Comparison of ENCODE assay signal across 8 cellular contexts in the genomic region with DNA sequence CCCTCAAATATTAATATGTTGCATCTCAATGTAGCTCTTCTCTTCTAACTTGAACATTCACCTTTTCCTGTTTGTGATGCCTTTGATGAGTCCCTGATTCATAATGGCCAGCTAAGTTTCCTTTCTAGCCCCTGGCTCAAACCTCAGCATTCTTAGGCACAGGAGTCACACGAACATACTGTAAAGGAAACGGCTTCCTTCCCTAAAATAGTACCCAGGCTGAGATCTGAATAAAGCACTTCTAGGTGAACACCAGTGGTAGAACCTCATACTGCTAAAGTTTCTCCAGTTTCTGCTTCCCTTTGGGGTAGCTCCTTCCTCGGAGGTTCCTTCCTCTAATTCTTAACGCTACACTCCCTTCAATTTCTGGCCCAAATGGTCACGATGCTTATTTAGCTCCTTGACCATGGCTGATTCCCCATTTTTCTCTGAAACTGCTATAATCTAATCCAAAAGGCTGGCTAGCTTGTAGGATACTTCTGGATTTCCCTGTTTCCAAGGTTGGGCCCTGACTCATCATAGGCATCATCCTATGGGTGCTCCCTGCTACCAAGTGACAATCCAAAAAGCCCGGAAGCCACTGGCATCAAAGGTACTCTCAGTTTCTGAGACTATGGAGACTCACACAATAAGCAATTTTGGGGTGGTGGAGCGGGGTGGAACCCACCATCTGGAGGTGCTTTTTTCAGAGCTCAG. TPM values are rescaled to one million over a fixed set of nuclear protein-coding genes. Genes with fewer than 3 reads are reported as not detected.
A peak's percentile ranks its signal among the peaks of the same experiment; 100 is the strongest.
DNase-seq lines count a peak whose midpoint lies in the region; ATAC-seq, FAIRE-seq and TF ChIP-seq lines count a peak whose summit lies in the region.

No MANE protein-coding gene starts in this region.

- DNase-seq in stimulated activated naive CD8-positive, alpha-beta T cell treated with anti-CD3 and anti-CD28 coated beads, Interleukin-15, Interleukin-2, amounts not matched to agents 100 U/mL and 50 U/mL, for 24 hours: no peak
- no peak for DNase-seq in activated T-helper 2 cell treated with anti-CD3 and anti-CD28 coated beads, Interferon-gamma antibody, Interleukin-2, Interleukin-4, amounts not matched to agents 10 μg/mL and 5 μg/mL and 100 μg/mL, durations not matched to agents 14 hours and 24 hours and 36 hours (ENCODE audit: low spot score)
- DNase-seq in keratinocyte (ENCODE audit: low read depth, low spot score): no peak
- no peak for DNase-seq in aorta
- no peak for DNase-seq in NCI-H345 (lab: John Stamatoyannopoulos, UW)
- DNase-seq in G401 (ENCODE audit: low spot score): no peak

- H3K36me3 Mint-ChIP-seq in stimulated activated naive CD8-positive, alpha-beta T cell treated with anti-CD3 and anti-CD28 coated beads, Interleukin-15, Interleukin-2, amounts not matched to agents 100 ng/mL and 50 ng/mL, for 24 hours (ENCODE audit: low read depth): peaks cover 52% of the 10 kb centered on the region
- peaks cover 45% of the 10 kb centered on the region for H3K36me3 Mint-ChIP-seq in activated T-helper 2 cell treated with anti-CD3 and anti-CD28 coated beads, Interferon-gamma antibody, Interleukin-2, Interleukin-4, amounts not matched to agents 10 μg/mL and 5 μg/mL and 100 μg/mL, durations not matched to agents 14 hours and 24 hours and 36 hours (ENCODE audit: low read depth)

- peak overlapping the region; percentile 90 for H3K4me3 Mint-ChIP-seq in stimulated activated naive CD8-positive, alpha-beta T cell treated with anti-CD3 and anti-CD28 coated beads, Interleukin-15, Interleukin-2, amounts not matched to agents 100 ng/mL and 50 ng/mL, for 24 hours
- H3K4me3 Mint-ChIP-seq in activated T-helper 2 cell treated with anti-CD3 and anti-CD28 coated beads, Interferon-gamma antibody, Interleukin-2, Interleukin-4, amounts not matched to agents 10 μg/mL and 5 μg/mL and 100 μg/mL, durations not matched to agents 14 hours and 24 hours and 36 hours (ENCODE audit: low read depth): peak overlapping the region; percentile 54

- no peaks in the 10 kb centered on the region for H3K27me3 ChIP-seq in keratinocyte (ENCODE audit: control insufficient read depth, extremely low read depth, insufficient read depth, low read length)
- H3K27me3 ChIP-seq in aorta (ENCODE audit: control insufficient read depth in 1 of 2, insufficient read depth in 2 of 2, low read length in 1 of 2): no peaks in the 10 kb centered on the region

- in situ Hi-C loops in G401 (cut with HindIII; ENCODE audit: low sequenced_read_pairs): no loop called here

- H3K9me1 ChIP-seq in keratinocyte (ENCODE audit: control insufficient read depth, extremely low read depth, insufficient read depth, low read length): no peaks in the 10 kb centered on the region

- no peak for TF ChIP-seq CTCF in keratinocyte (optimal IDR thresholded peaks at IDR 0.05 in 1 of 3, IDR thresholded peaks at IDR 0.05 in 1 of 3, conservative IDR thresholded peaks at IDR 0.05 in 1 of 3; ENCODE audit: extremely low read depth in 1 of 3, insufficient read depth in 2 of 3, low read length in 3 of 3)

- FAIRE-seq in keratinocyte (lab: Jason Lieb, UNC): peak; percentile 68

- H2AFZ ChIP-seq in keratinocyte (ENCODE audit: control insufficient read depth, low read length): no peak overlapping the region

- peaks cover 28% of the 10 kb centered on the region for H3K79me2 ChIP-seq in keratinocyte (ENCODE audit: control insufficient read depth, insufficient read depth, low read length)

- peak overlapping the region; percentile 85 for H3K4me2 ChIP-seq in keratinocyte (ENCODE audit: control insufficient read depth, extremely low read depth, insufficient read depth, low read depth, low read length)

- H3K9ac ChIP-seq in keratinocyte (ENCODE audit: control insufficient read depth, extremely low read depth, insufficient read depth, low read length): peak overlapping the region; percentile 56

- H4K20me1 ChIP-seq in keratinocyte (ENCODE audit: control insufficient read depth, extremely low read depth, insufficient read depth, low read length): no peaks in the 10 kb centered on the region

- dilution Hi-C loops in keratinocyte (cut with MboI; ENCODE audit: extremely low pct_ligation_motif_present, low sequenced_read_pairs): no loop called here

- no peaks in the 10 kb centered on the region for H3K9me3 ChIP-seq in keratinocyte (ENCODE audit: control insufficient read depth, low read depth, low read length)
- no peaks in the 10 kb centered on the region for H3K9me3 ChIP-seq in aorta (ENCODE audit: control insufficient read depth, low read length)

- peak overlapping the region; percentile 74 for H3K27ac Mint-ChIP-seq in stimulated activated naive CD8-positive, alpha-beta T cell treated with anti-CD3 and anti-CD28 coated beads, Interleukin-15, Interleukin-2, amounts not matched to agents 100 ng/mL and 50 ng/mL, for 24 hours
- peak overlapping the region; percentile 55 for H3K27ac Mint-ChIP-seq in activated T-helper 2 cell treated with anti-CD3 and anti-CD28 coated beads, Interferon-gamma antibody, Interleukin-2, Interleukin-4, amounts not matched to agents 10 μg/mL and 5 μg/mL and 100 μg/mL, durations not matched to agents 14 hours and 24 hours and 36 hours

- H3K36me3 ChIP-seq in keratinocyte (ENCODE audit: control insufficient read depth in 2 of 2, extremely low read depth in 1 of 2, insufficient read depth in 2 of 2, low read length in 2 of 2) (peaks cover 4 to 16% of the 10 kb centered on the region in 2 experiments), aorta (ENCODE audit: control insufficient read depth in 1 of 2, insufficient read depth in 2 of 2, low read length in 1 of 2) (peaks cover 2% of the 10 kb centered on the region in 2 donors)

- peak overlapping the region in 2 of 3 experiments; percentile 40 to 43 for H3K4me3 ChIP-seq in keratinocyte (ENCODE audit: control insufficient read depth in 2 of 3, extremely low read depth in 1 of 3, insufficient read depth in 2 of 3, low read depth in 1 of 3, low read length in 3 of 3)
- no peak overlapping the region for H3K4me3 ChIP-seq in aorta (ENCODE audit: low read length in 2 of 2)

- WGBS in aorta, 2 donors: 50 to 51% methylated on average over 7 of the region's 7 CpGs

- no peaks in the 10 kb centered on the region for H3K27me3 Mint-ChIP-seq in stimulated activated naive CD8-positive, alpha-beta T cell treated with anti-CD3 and anti-CD28 coated beads, Interleukin-15, Interleukin-2, amounts not matched to agents 100 ng/mL and 50 ng/mL, for 24 hours
- no peaks in the 10 kb centered on the region for H3K27me3 Mint-ChIP-seq in activated T-helper 2 cell treated with anti-CD3 and anti-CD28 coated beads, Interferon-gamma antibody, Interleukin-2, Interleukin-4, amounts not matched to agents 10 μg/mL and 5 μg/mL and 100 μg/mL, durations not matched to agents 14 hours and 24 hours and 36 hours (ENCODE audit: low read depth)

- H3K4me1 Mint-ChIP-seq in stimulated activated naive CD8-positive, alpha-beta T cell treated with anti-CD3 and anti-CD28 coated beads, Interleukin-15, Interleukin-2, amounts not matched to agents 100 ng/mL and 50 ng/mL, for 24 hours (ENCODE audit: low read depth): peaks cover 50% of the 10 kb centered on the region
- H3K4me1 Mint-ChIP-seq in activated T-helper 2 cell treated with anti-CD3 and anti-CD28 coated beads, Interferon-gamma antibody, Interleukin-2, Interleukin-4, amounts not matched to agents 10 μg/mL and 5 μg/mL and 100 μg/mL, durations not matched to agents 14 hours and 24 hours and 36 hours (ENCODE audit: low read depth): peaks cover 37% of the 10 kb centered on the region

- H3K4me1 ChIP-seq in keratinocyte (ENCODE audit: control insufficient read depth, extremely low read depth, insufficient read depth, low read length) (peaks cover 36% of the 10 kb centered on the region), aorta (ENCODE audit: control insufficient read depth in 1 of 2, insufficient read depth in 2 of 2, low read length in 2 of 2) (peaks cover 0 to 2% of the 10 kb centered on the region in 2 donors)

- H3K9me3 Mint-ChIP-seq in stimulated activated naive CD8-positive, alpha-beta T cell treated with anti-CD3 and anti-CD28 coated beads, Interleukin-15, Interleukin-2, amounts not matched to agents 100 ng/mL and 50 ng/mL, for 24 hours: no peaks in the 10 kb centered on the region
- H3K9me3 Mint-ChIP-seq in activated T-helper 2 cell treated with anti-CD3 and anti-CD28 coated beads, Interferon-gamma antibody, Interleukin-2, Interleukin-4, amounts not matched to agents 10 μg/mL and 5 μg/mL and 100 μg/mL, durations not matched to agents 14 hours and 24 hours and 36 hours: no peaks in the 10 kb centered on the region

- intact Hi-C loops in activated T-helper 2 cell treated with anti-CD3 and anti-CD28 coated beads, Interferon-gamma antibody, Interleukin-2, Interleukin-4, amounts not matched to agents 10 μg/mL and 5 μg/mL and 100 μg/mL, durations not matched to agents 14 hours and 24 hours and 36 hours (cut with micrococcal nuclease): loop anchor here (10.0 kb wide), 1 partner anchor 819 kb away; the partner anchor contains the start of gene TOPBP1
- intact Hi-C loops in aorta (cut with DNase I): no loop called here

- peak overlapping the region; percentile 92 for H3K27ac ChIP-seq in keratinocyte (ENCODE audit: control insufficient read depth, insufficient read depth, low read length)
- peak overlapping the region; percentile 91 to 96 for H3K27ac ChIP-seq in aorta (ENCODE audit: low read depth in 1 of 2, low read length in 2 of 2)

- no peak for ATAC-seq in stimulated activated naive CD8-positive, alpha-beta T cell treated with anti-CD3 and anti-CD28 coated beads, Interleukin-15, Interleukin-2, amounts not matched to agents 100 U/mL and 50 U/mL, for 24 hours
- no peak for ATAC-seq in aorta (ENCODE audit: low FRiP score)
- no peak for ATAC-seq in HG03439 (IDR thresholded peaks at IDR 0.05; ENCODE audit: unreplicated experiment)

RNA-seq across cellular contexts. Expression of gene ANAPC13, which starts 2.4 kb away (rescaled TPM):
- 27.3 and 27.4 TPM in 2 replicates for total RNA-seq in activated T-helper 2 cell treated with anti-CD3 and anti-CD28 coated beads, Interferon-gamma antibody, Interleukin-2, Interleukin-4, amounts not matched to agents 10 μg/mL and 5 μg/mL and 100 μg/mL, durations not matched to agents 14 hours and 24 hours and 36 hours
- polyA plus RNA-seq in keratinocyte (34.8 to 63.4 TPM (median 45.6 TPM) in 3 replicates), aorta (10 to 100 TPM; 52.0 to 86.1 TPM)
- polyA plus RNA-seq in keratinocyte (2011; ENCODE audit: low read depth): 55.2 TPM
- 55.7 and 114 TPM in 2 replicates for polyA plus RNA-seq in keratinocyte (2011; cell fraction: cytosol; rRNA removed)
- 18.0 and 28.3 TPM in 2 replicates for polyA plus RNA-seq in keratinocyte (2011; cell fraction: nucleus; rRNA removed)
- polyA plus RNA-seq in keratinocyte (2012; ENCODE audit: low replicate concordance): 37.3 and 53.0 TPM in 2 replicates
- polyA minus RNA-seq in keratinocyte: 3.5 to 30.4 TPM (median 13.0 TPM) in 3 replicates
- 12.9 TPM for polyA minus RNA-seq in keratinocyte (2011; cell fraction: cytosol; rRNA and poly(A)+ RNA removed)
- 3.3 and 5.8 TPM in 2 replicates for polyA minus RNA-seq in keratinocyte (2011; cell fraction: nucleus; rRNA and poly(A)+ RNA removed)
- total RNA-seq in aorta: 10 to 100 TPM; 38.7 to 40.5 TPM
- total RNA-seq in G401 (2014; rRNA removed; shearing (Covaris generic)): 120 and 127 TPM in 2 replicates

RNA-seq across cellular contexts. Expression of gene CEP63, which starts 2.5 kb away (rescaled TPM):
- total RNA-seq in activated T-helper 2 cell treated with anti-CD3 and anti-CD28 coated beads, Interferon-gamma antibody, Interleukin-2, Interleukin-4, amounts not matched to agents 10 μg/mL and 5 μg/mL and 100 μg/mL, durations not matched to agents 14 hours and 24 hours and 36 hours: 18.0 and 20.1 TPM in 2 replicates
- polyA plus RNA-seq in keratinocyte: 5.4 to 10.1 TPM (median 8.7 TPM) in 3 replicates
- 48.3 TPM for polyA plus RNA-seq in keratinocyte (2011; ENCODE audit: low read depth)
- 7.4 and 10.4 TPM in 2 replicates for polyA plus RNA-seq in keratinocyte (2011; cell fraction: cytosol; rRNA removed)
- polyA plus RNA-seq in keratinocyte (2011; cell fraction: nucleus; rRNA removed): 4.9 and 9.6 TPM in 2 replicates
- 13.7 and 16.3 TPM in 2 replicates for polyA plus RNA-seq in keratinocyte (2012; ENCODE audit: low replicate concordance)
- polyA minus RNA-seq in keratinocyte: 1.2 to 3.8 TPM (median 2.5 TPM) in 3 replicates
- polyA minus RNA-seq in keratinocyte (2011; cell fraction: cytosol; rRNA and poly(A)+ RNA removed): 3.5 TPM
- 7.0 and 8.8 TPM in 2 replicates for polyA minus RNA-seq in keratinocyte (2011; cell fraction: nucleus; rRNA and poly(A)+ RNA removed)
- total RNA-seq in aorta: 10 to 100 TPM; 28.0 to 29.7 TPM
- 10 to 100 TPM; 29.7 to 32.7 TPM for polyA plus RNA-seq in aorta
- total RNA-seq in G401 (2014; rRNA removed; shearing (Covaris generic)): 9.7 and 16.8 TPM in 2 replicates

Comparison
In these comparisons a context has a peak if more than half of its experiments do, and no peak if none do; other contexts are left out.
1. H3K4me3 ChIP-seq: peak in keratinocyte (2 of 3); none in aorta (0 of 2).